In genomic region chr1:201025571-201026002, GRCh38 we compare ENCODE assay signal across 1 cellular context.
TF ChIP-seq lines count a peak whose summit lies in the region.

No MANE protein-coding gene starts in this region.

TF ChIP-seq in GM12878, 131 proteins besides CTCF, POLR2A, EP300 and RAD21 (continued from another document):
- TF ChIP-seq ZBTB11 (CRISPR knock-in tag; IDR thresholded peaks at IDR 0.05): no peak
- no peak for TF ChIP-seq ZBTB33 (IDR thresholded peaks at IDR 0.05)
- TF ChIP-seq ZNF24 (IDR thresholded peaks at IDR 0.05): no peak
- peak in 1 of 2 experiments; percentile 30; a peak in 1 of 3 replicates for TF ChIP-seq EGR1 (IDR thresholded peaks at IDR 0.05; ENCODE audit: borderline replicate concordance in 1 of 2, low read depth in 2 of 2, low read length in 2 of 2)
- peak in 1 of 2 experiments; percentile 87; a peak in 2 of 4 replicates for TF ChIP-seq ETV6 (conservative IDR thresholded peaks at IDR 0.05 in 1 of 2, IDR thresholded peaks at IDR 0.05 in 1 of 2; ENCODE audit: borderline replicate concordance in 1 of 2, low read depth in 1 of 2)
- TF ChIP-seq SMC3 (IDR thresholded peaks at IDR 0.05; ENCODE audit: borderline replicate concordance, low read length): peak; percentile 10; the same call in 1 of the 2 replicates
- no peak for TF ChIP-seq BCL3 (IDR thresholded peaks at IDR 0.05; ENCODE audit: borderline replicate concordance, insufficient read depth, low read depth, low read length, poor library complexity, severe bottlenecking)
- TF ChIP-seq NR2C2 (IDR thresholded peaks at IDR 0.05; ENCODE audit: borderline replicate concordance, control insufficient read depth, insufficient read length, low read depth): no peak
- TF ChIP-seq CREM (IDR thresholded peaks at IDR 0.05; ENCODE audit: low read depth): 0 out of 2 replicates have a peak, but pooled peaks have one; percentile 35
- no peak for TF ChIP-seq JUND (IDR thresholded peaks at IDR 0.05; ENCODE audit: low read depth, low read length)
- TF ChIP-seq E4F1 (IDR thresholded peaks at IDR 0.05; ENCODE audit: borderline replicate concordance, partially characterized antibody): no peak
- TF ChIP-seq DPF2 (IDR thresholded peaks at IDR 0.05): peak; percentile 48; the same call in 1 of the 2 replicates
